In genomic region chr10:128029731-128030369, GRCh38 we compare ENCODE assay signal across 22 cellular contexts.
A peak's percentile ranks its signal among the peaks of the same experiment; 100 is the strongest.
DNase-seq lines count a peak whose midpoint lies in the region; ATAC-seq and TF ChIP-seq lines count a peak whose summit lies in the region.
"Had no signal": no experiment of that assay in that cellular context is flagged by ENCODE, and none has a peak within 500 bp of the region (broad histone marks: within the 10 kb centered on the region; RNA-seq: fewer than 3 reads in every experiment).

No MANE protein-coding gene starts in this region.

- H2AFZ ChIP-seq in IMR-90 (replicated peaks; ENCODE audit: low read length, poor library complexity): no peak overlapping the region

- H3K4me1 Mint-ChIP-seq in activated naive CD4-positive, alpha-beta T cell treated with anti-CD3 and anti-CD28 coated beads, Interleukin-2, amount 10 ng/mL, durations not matched to agents 7 days and 5 days: peaks cover 11% of the 10 kb centered on the region
- H3K4me1 Mint-ChIP-seq in endothelial cell (ENCODE audit: unreplicated experiment): peaks cover 30% of the 10 kb centered on the region

- H4K20me1 ChIP-seq in IMR-90 (ENCODE audit: insufficient read depth, low read length): no peaks in the 10 kb centered on the region

- no peak overlapping the region for H2AK5ac ChIP-seq in IMR-90 (ENCODE audit: low read depth, low read length)

- H4K91ac ChIP-seq in IMR-90 (ENCODE audit: insufficient read depth, low read depth, low read length): no peak overlapping the region

- WGBS in IMR-90 (ENCODE audit: extremely low coverage in 2 of 2, insufficient read length in 1 of 2), 2 experiments: 58% methylated on average over 4 of the region's 17 CpGs; no CpG with 5 or more reads in 1 of the 2 experiments

- dilution Hi-C loops in IMR-90 (cut with HindIII; ENCODE audit: low sequenced_read_pairs, unreplicated experiment): no loop called here

- H3K79me1 ChIP-seq in IMR-90 (ENCODE audit: low read depth in 1 of 2, low read length in 2 of 2): no peaks in the 10 kb centered on the region

- H3K36me3 ChIP-seq in IMR-90 (ENCODE audit: control insufficient read depth, insufficient read depth, low read length): no peaks in the 10 kb centered on the region

- H2BK20ac ChIP-seq in IMR-90 (ENCODE audit: low read depth, low read length): no peak overlapping the region

- H3K27me3 ChIP-seq in IMR-90 (ENCODE audit: control insufficient read depth, insufficient read depth, low read length): no peaks in the 10 kb centered on the region; the same call in 1 of the 2 replicates

- peak; percentile 1 for DNase-seq in activated naive CD4-positive, alpha-beta T cell treated with anti-CD3 and anti-CD28 coated beads, Interleukin-2, amount 10 ng/mL, durations not matched to agents 7 days and 5 days
- no peak for DNase-seq in activated naive CD4-positive, alpha-beta T cell treated with Interleukin-2 at 50 U/mL for 16 hours
- DNase-seq in IMR-90: no peak
- DNase-seq in endothelial cell (ENCODE audit: low spot score): no peak
- no peak for DNase-seq in NCI-H146 (lab: John Stamatoyannopoulos, UW)
- DNase-seq in putamen (ENCODE audit: low spot score): no peak
- DNase-seq in D341Med (ENCODE audit: low spot score): no peak
- DNase-seq: 8988T; CD8-positive, alpha-beta T cell; DMS153; GOT3; HCEC 1CT; NCI-H1105; NCI-H1694; NCI-H2081; NCI-H2171; NCI-H446; NCI-H526; OCI-M1 had no signal

- in situ Hi-C loops in IMR-90 (cut with MboI; ENCODE audit: low sequenced_read_pairs): no loop called here

- TF ChIP-seq POLR2A in IMR-90 (IDR thresholded peaks at IDR 0.05; ENCODE audit: low read depth, low read length): no peak

- no peak overlapping the region for H4K5ac ChIP-seq in IMR-90 (ENCODE audit: low read depth, low read length)

- H3K4me1 ChIP-seq in IMR-90 (ENCODE audit: control insufficient read depth, insufficient read depth, low read length): no peaks in the 10 kb centered on the region

- TF ChIP-seq RAD21 in IMR-90 (IDR thresholded peaks at IDR 0.05; ENCODE audit: low read length): no peak

- CTCF ChIA-PET in activated naive CD4-positive, alpha-beta T cell treated with anti-CD3 and anti-CD28 coated beads, Interleukin-2, amount 10 ng/mL, durations not matched to agents 7 days and 5 days (lab: Charles Lee): interaction anchor here (9.6 kb wide), 1 partner anchor 37 kb away, joined by 288 read pairs; no protein-coding TSS in a partner anchor
- CTCF ChIA-PET in IMR-90 (lab: Yijun Ruan, JAX): no interaction called here

- H3K36me3 Mint-ChIP-seq in activated naive CD4-positive, alpha-beta T cell treated with anti-CD3 and anti-CD28 coated beads, Interleukin-2, amount 10 ng/mL, durations not matched to agents 7 days and 5 days: no peaks in the 10 kb centered on the region
- peaks cover 20% of the 10 kb centered on the region for H3K36me3 Mint-ChIP-seq in endothelial cell (ENCODE audit: low read depth, unreplicated experiment)
- H3K36me3 Mint-ChIP-seq: CD8-positive, alpha-beta T cell had no signal

- H3K18ac ChIP-seq in IMR-90 (ENCODE audit: low read depth, low read length): no peak overlapping the region

- no peak overlapping the region for H2BK120ac ChIP-seq in IMR-90 (ENCODE audit: low read depth, low read length)

- no peak overlapping the region for H3K23ac ChIP-seq in IMR-90 (ENCODE audit: low read depth, low read length)

- no peak overlapping the region for H3K27ac ChIP-seq in IMR-90 (ENCODE audit: insufficient read depth, low read length)
- H3K27ac ChIP-seq: KMS-11 had no signal

- no peak overlapping the region for H2BK5ac ChIP-seq in IMR-90 (ENCODE audit: low read depth, low read length, poor library complexity, severe bottlenecking)

- H3K9ac ChIP-seq in IMR-90 (ENCODE audit: low read depth, low read length): no peak overlapping the region
- H3K9ac ChIP-seq: KMS-11 had no signal

- no peak overlapping the region for H2AK9ac ChIP-seq in IMR-90 (replicated peaks; ENCODE audit: low read depth, low read length, poor library complexity)

- no peak for ATAC-seq in IMR-90 (ENCODE audit: low read depth)
- ATAC-seq: CD8-positive, alpha-beta T cell; Right ventricle myocardium inferior had no signal

- no TSS peak for BruUV-seq in IMR-90 (replicated peaks; lab: Mats Ljungman, UMichigan)

- intact Hi-C loops in IMR-90 (cut with micrococcal nuclease): no loop called here

- no peaks in the 10 kb centered on the region for H3K9me3 Mint-ChIP-seq in activated naive CD4-positive, alpha-beta T cell treated with anti-CD3 and anti-CD28 coated beads, Interleukin-2, amount 10 ng/mL, durations not matched to agents 7 days and 5 days
- no peaks in the 10 kb centered on the region for H3K9me3 Mint-ChIP-seq in endothelial cell (ENCODE audit: unreplicated experiment)
- H3K9me3 Mint-ChIP-seq: CD8-positive, alpha-beta T cell had no signal

- no peaks in the 10 kb centered on the region for H3K9me1 ChIP-seq in IMR-90 (ENCODE audit: insufficient read depth, low read length)

- POLR2A ChIA-PET in IMR-90 (lab: Charles Lee; ENCODE audit: unreplicated experiment): no interaction called here

- no peak overlapping the region for H3K4me2 ChIP-seq in IMR-90 (ENCODE audit: low read depth, low read length)
- H3K4me2 ChIP-seq: KMS-11 had no signal

- no peaks in the 10 kb centered on the region for H3K9me3 ChIP-seq in IMR-90 (ENCODE audit: control insufficient read depth, insufficient read depth, low read length)

- no peak overlapping the region for H3K4ac ChIP-seq in IMR-90 (ENCODE audit: low read depth, low read length)

- peaks cover 42% of the 10 kb centered on the region for H3K27me3 Mint-ChIP-seq in activated naive CD4-positive, alpha-beta T cell treated with anti-CD3 and anti-CD28 coated beads, Interleukin-2, amount 10 ng/mL, durations not matched to agents 7 days and 5 days
- peaks cover 5% of the 10 kb centered on the region for H3K27me3 Mint-ChIP-seq in endothelial cell (ENCODE audit: unreplicated experiment)
- H3K27me3 Mint-ChIP-seq: B cell had no signal

- TF ChIP-seq CTCF in IMR-90 (conservative IDR thresholded peaks at IDR 0.05; ENCODE audit: low read depth, low read length): no peak
- TF ChIP-seq CTCF in endothelial cell (IDR thresholded peaks at IDR 0.05; ENCODE audit: unreplicated experiment): no peak

- H3K14ac ChIP-seq in IMR-90 (replicated peaks; ENCODE audit: low read depth, low read length): no peak overlapping the region

- no peak overlapping the region for H3K4me3 ChIP-seq in IMR-90 (ENCODE audit: insufficient read depth, low read depth, low read length)

- H3K27ac Mint-ChIP-seq in activated naive CD4-positive, alpha-beta T cell treated with anti-CD3 and anti-CD28 coated beads, Interleukin-2, amount 10 ng/mL, durations not matched to agents 7 days and 5 days: no peak overlapping the region
- H3K27ac Mint-ChIP-seq in endothelial cell (ENCODE audit: unreplicated experiment): peak overlapping the region; percentile 42
- H3K27ac Mint-ChIP-seq: B cell; CD8-positive, alpha-beta T cell had no signal

- no peak overlapping the region for H2BK15ac ChIP-seq in IMR-90 (ENCODE audit: low read depth, low read length)

- no peak overlapping the region for H4K8ac ChIP-seq in IMR-90 (ENCODE audit: low read depth in 2 of 2, low read length in 2 of 2)

- no peak overlapping the region for H3K4me3 Mint-ChIP-seq in activated naive CD4-positive, alpha-beta T cell treated with anti-CD3 and anti-CD28 coated beads, Interleukin-2, amount 10 ng/mL, durations not matched to agents 7 days and 5 days
- H3K4me3 Mint-ChIP-seq in endothelial cell (ENCODE audit: unreplicated experiment): peak overlapping the region; percentile 81
- H3K4me3 Mint-ChIP-seq: B cell; CD8-positive, alpha-beta T cell had no signal

- no peak overlapping the region for H3K56ac ChIP-seq in IMR-90 (ENCODE audit: extremely low read depth, insufficient read depth, low read length)

TF ChIP-seq in IMR-90, 13 proteins besides CTCF, POLR2A, EP300 and RAD21:
- no peak for TF ChIP-seq MXI1 (IDR thresholded peaks at IDR 0.05; ENCODE audit: borderline replicate concordance, low read depth, low read length)
- TF ChIP-seq BHLHE40 (IDR thresholded peaks at IDR 0.05; ENCODE audit: low read depth, low read length): no peak
- TF ChIP-seq SMC3 (IDR thresholded peaks at IDR 0.05; ENCODE audit: low read depth, low read length): no peak
- peak; percentile 62; the same call in 1 of the 2 replicates for TF ChIP-seq MAFK (IDR thresholded peaks at IDR 0.05; ENCODE audit: low read depth, low read length)
- TF ChIP-seq, protein P1, sequence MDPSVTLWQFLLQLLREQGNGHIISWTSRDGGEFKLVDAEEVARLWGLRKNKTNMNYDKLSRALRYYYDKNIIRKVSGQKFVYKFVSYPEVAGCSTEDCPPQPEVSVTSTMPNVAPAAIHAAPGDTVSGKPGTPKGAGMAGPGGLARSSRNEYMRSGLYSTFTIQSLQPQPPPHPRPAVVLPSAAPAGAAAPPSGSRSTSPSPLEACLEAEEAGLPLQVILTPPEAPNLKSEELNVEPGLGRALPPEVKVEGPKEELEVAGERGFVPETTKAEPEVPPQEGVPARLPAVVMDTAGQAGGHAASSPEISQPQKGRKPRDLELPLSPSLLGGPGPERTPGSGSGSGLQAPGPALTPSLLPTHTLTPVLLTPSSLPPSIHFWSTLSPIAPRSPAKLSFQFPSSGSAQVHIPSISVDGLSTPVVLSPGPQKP (IDR thresholded peaks at IDR 0.05; ENCODE audit: borderline replicate concordance, low read depth, low read length): no peak
